In the genomic region with DNA sequence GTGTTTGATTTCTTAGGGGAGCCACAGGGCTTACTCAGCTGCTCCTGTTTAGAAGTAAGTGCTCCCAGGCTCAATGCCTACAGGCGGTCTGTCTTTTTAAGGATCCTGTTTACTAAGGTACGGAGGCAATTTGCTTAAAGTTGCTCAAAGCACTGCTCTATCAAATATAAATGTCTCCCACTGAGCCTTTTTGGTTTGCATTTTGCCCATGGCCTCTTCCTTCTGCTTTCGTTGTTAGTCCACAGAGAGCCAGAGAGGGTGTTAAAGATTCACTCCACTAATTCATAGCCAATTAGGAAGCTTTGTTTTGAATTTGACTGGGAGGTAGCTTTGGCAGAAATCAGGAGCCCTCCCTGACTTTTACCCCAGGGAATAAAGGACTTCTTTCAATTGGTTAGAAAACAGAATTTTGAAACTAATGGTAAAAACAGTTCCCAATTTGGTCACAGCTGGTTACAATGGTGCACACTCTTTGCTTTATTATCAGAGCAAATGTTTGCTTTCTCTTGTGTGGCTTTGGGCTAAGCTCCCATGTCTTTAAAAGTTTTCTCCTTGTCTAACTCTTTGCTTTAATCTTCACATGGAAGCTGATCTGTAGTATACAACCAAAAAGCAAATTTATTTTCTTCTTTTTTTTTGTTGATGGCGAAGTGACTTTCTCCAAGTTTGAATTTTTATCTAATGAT, we compare ENCODE assay signal across 18 cellular contexts.
DNase-seq lines count a peak whose midpoint lies in the region; ATAC-seq and TF ChIP-seq lines count a peak whose summit lies in the region.
"Had no signal": no experiment of that assay in that cellular context is flagged by ENCODE, and none has a peak within 500 bp of the region (broad histone marks: within the 10 kb centered on the region; RNA-seq: fewer than 3 reads in every experiment).

No MANE protein-coding gene starts in this region.

- H3K27ac Mint-ChIP-seq in WTC11: no peak overlapping the region
- H3K27ac Mint-ChIP-seq: activated CD4-positive, alpha-beta T cell treated with anti-CD3 and anti-CD28 coated beads, Interleukin-2, amount 10 ng/mL, durations not matched to agents 24 days and 14 days; activated naive CD4-positive, alpha-beta T cell treated with anti-CD3 and anti-CD28 coated beads, Interleukin-2, amount 50 U/mL, for 72 hours; brain; natural killer cell had no signal

- no peak overlapping the region for H3K27ac ChIP-seq in stomach
- H3K27ac ChIP-seq: KMS-11, SJSA1 had no signal

- no peaks in the 10 kb centered on the region for H3K36me3 ChIP-seq in stomach
- H3K36me3 ChIP-seq: SJSA1 had no signal

- DNase-seq in WTC11 (ENCODE audit: low spot score) (no peak), NOMO-1 treated with DMSO at 0.1 percent for 48 hours (lab: John Stamatoyannopoulos, UW; ENCODE audit: unreplicated experiment) (no peak), COR-L47 (lab: John Stamatoyannopoulos, UW) (no peak), Kasumi-1 (lab: John Stamatoyannopoulos, UW) (no peak), stomach (no peak)
- DNase-seq: activated CD4-positive, alpha-beta T cell treated with anti-CD3 and anti-CD28 coated beads, Interleukin-2, amount 10 ng/mL, durations not matched to agents 24 days and 14 days; dermis blood vessel endothelial cell; glutamatergic neuron; natural killer cell; NCI-H1417 had no signal

- POLR2A ChIA-PET in WTC11 (lab: Charles Lee): no interaction called here

- no peaks in the 10 kb centered on the region for H3K9me3 ChIP-seq in stomach
- H3K9me3 ChIP-seq: SJSA1 had no signal

- peaks cover 26% of the 10 kb centered on the region for H3K4me1 Mint-ChIP-seq in WTC11
- H3K4me1 Mint-ChIP-seq: activated CD4-positive, alpha-beta T cell treated with anti-CD3 and anti-CD28 coated beads, Interleukin-2, amount 10 ng/mL, durations not matched to agents 24 days and 14 days; natural killer cell had no signal

- TF ChIP-seq CTCF in WTC11 (IDR thresholded peaks at IDR 0.05) (no peak), stomach (IDR thresholded peaks at IDR 0.05) (no peak)

- TF ChIP-seq POLR2A in stomach (IDR thresholded peaks at IDR 0.05): no peak

- intact Hi-C loops in stomach (cut with DNase I; ENCODE audit: low total_unique reads): no loop called here

- H3K4me3 ChIP-seq in stomach: no peak overlapping the region
- H3K4me3 ChIP-seq: SJSA1 had no signal

- CTCF ChIA-PET in WTC11 (lab: Charles Lee): interaction anchor here (1.0 to 3.1 kb wide), 4 partner anchors 11 to 915 kb away, joined by 3 to 16 read pairs (median 4); no protein-coding TSS in a partner anchor

- H3K9me3 Mint-ChIP-seq in WTC11: no peaks in the 10 kb centered on the region
- H3K9me3 Mint-ChIP-seq: activated CD4-positive, alpha-beta T cell treated with anti-CD3 and anti-CD28 coated beads, Interleukin-2, amount 10 ng/mL, durations not matched to agents 24 days and 14 days; activated naive CD4-positive, alpha-beta T cell treated with anti-CD3 and anti-CD28 coated beads, Interleukin-2, amount 50 U/mL, for 72 hours; natural killer cell had no signal

- peaks cover 75% of the 10 kb centered on the region for H3K27me3 Mint-ChIP-seq in WTC11 (ENCODE audit: low read depth)
- H3K27me3 Mint-ChIP-seq: activated CD4-positive, alpha-beta T cell treated with anti-CD3 and anti-CD28 coated beads, Interleukin-2, amount 10 ng/mL, durations not matched to agents 24 days and 14 days; brain had no signal

- H3K4me3 Mint-ChIP-seq in WTC11: no peak overlapping the region
- H3K4me3 Mint-ChIP-seq: activated CD4-positive, alpha-beta T cell treated with anti-CD3 and anti-CD28 coated beads, Interleukin-2, amount 10 ng/mL, durations not matched to agents 24 days and 14 days; brain; natural killer cell had no signal

- WGBS in stomach, 5 donors: 18 to 34% (median 20%) methylated on average over 4 of the region's 4 CpGs

- H3K27me3 ChIP-seq in stomach: peaks cover 0 to 9% (median 5%) of the 10 kb centered on the region in 3 donors

- TF ChIP-seq EP300 in stomach (IDR thresholded peaks at IDR 0.05): no peak

- no peaks in the 10 kb centered on the region for H3K36me3 Mint-ChIP-seq in WTC11
- H3K36me3 Mint-ChIP-seq: activated naive CD4-positive, alpha-beta T cell treated with anti-CD3 and anti-CD28 coated beads, Interleukin-2, amount 50 U/mL, for 72 hours; brain; natural killer cell had no signal

- peaks cover 0 to 6% (median 2%) of the 10 kb centered on the region in 4 donors for H3K4me1 ChIP-seq in stomach
- H3K4me1 ChIP-seq: SJSA1 had no signal

- ATAC-seq in GM18861 (IDR thresholded peaks at IDR 0.05; ENCODE audit: unreplicated experiment) (peak; percentile 82), GM21447 (IDR thresholded peaks at IDR 0.05; ENCODE audit: unreplicated experiment) (peak; percentile 69), HG03159 (IDR thresholded peaks at IDR 0.05; ENCODE audit: unreplicated experiment) (peak; percentile 60), WTC11 (peak; percentile 71)
- ATAC-seq: activated naive CD4-positive, alpha-beta T cell treated with anti-CD3 and anti-CD28 coated beads, Interleukin-2, amount 50 U/mL, for 72 hours; esophagus mucosa; natural killer cell had no signal

TF ChIP-seq in WTC11, 78 proteins besides CTCF, POLR2A, EP300 and RAD21:
- no peak for TF ChIP-seq GABPB1 (CRISPR knock-in tag; IDR thresholded peaks at IDR 0.05)
- TF ChIP-seq OVOL2 (CRISPR knock-in tag; IDR thresholded peaks at IDR 0.05; ENCODE audit: borderline replicate concordance): no peak
- no peak for TF ChIP-seq ZNF263 (CRISPR knock-in tag; IDR thresholded peaks at IDR 0.05; ENCODE audit: low read depth)
- no peak for TF ChIP-seq RORB (CRISPR knock-in tag; IDR thresholded peaks at IDR 0.05)
- no peak for TF ChIP-seq ATF1 (CRISPR knock-in tag; IDR thresholded peaks at IDR 0.05)
